Comparison of ENCODE assay signal across 8 cellular contexts in the genomic region with DNA sequence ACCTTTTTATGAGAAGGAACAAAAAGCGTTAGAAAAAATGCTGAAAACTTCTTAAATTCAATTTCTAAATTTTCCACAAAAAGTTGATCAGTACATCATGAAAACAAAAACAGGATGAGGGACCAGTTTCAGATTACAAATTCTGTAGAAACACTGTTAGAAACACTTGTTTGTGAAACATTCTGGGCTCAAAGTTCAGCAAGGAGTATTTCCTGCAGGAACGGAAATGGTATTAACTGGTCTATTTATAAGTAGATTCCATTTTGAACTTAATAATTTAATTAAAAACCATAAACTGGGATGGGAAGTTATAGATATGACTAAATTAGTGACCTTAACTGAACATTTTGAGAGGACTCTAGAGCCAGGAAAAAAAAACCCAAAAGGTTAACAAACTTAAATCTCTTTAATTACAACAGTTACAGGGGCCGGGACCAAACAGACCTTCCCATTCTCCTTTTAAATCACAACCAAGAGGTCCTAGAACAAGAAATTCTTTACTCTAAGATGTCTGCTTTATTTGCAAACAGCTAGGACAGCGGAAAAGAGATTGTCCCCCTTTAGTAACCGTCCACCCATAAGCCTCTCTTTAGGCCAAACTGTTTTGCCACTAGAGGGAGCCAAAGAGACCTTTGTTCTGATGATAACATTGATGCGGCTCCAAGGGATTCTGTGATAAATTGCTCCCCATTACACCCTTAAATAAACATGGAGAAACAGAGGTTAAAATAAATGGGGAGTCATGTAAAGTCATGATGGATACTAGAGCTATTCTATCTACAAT.
DNase-seq lines count a peak whose midpoint lies in the region; ATAC-seq and TF ChIP-seq lines count a peak whose summit lies in the region.

No MANE protein-coding gene starts in this region.

- CTCF ChIA-PET in A673 (lab: Charles Lee), result no interaction called here

- TF ChIP-seq CTCF in A673 (conservative IDR thresholded peaks at IDR 0.05; ENCODE audit: low read depth, low read length), result peak; percentile 88
- peak; percentile 78 for TF ChIP-seq CTCF in fibroblast of villous mesenchyme (IDR thresholded peaks at IDR 0.05; ENCODE audit: insufficient read depth, low read depth, low read length)
- no peak for TF ChIP-seq CTCF in coronary artery (IDR thresholded peaks at IDR 0.05)

- no TSS peak for BruUV-seq in A673 (replicated peaks; lab: Mats Ljungman, UMichigan)

- H3K9me3 ChIP-seq in A673 (ENCODE audit: low read depth, low read length, poor library complexity, severe bottlenecking), result no peaks in the 10 kb centered on the region

- H3K27ac ChIP-seq in A673 (ENCODE audit: low read depth, low read length, poor library complexity, severe bottlenecking) (no peak overlapping the region), coronary artery (no peak overlapping the region)

- in situ Hi-C loops in SK-MEL-5 (cut with HindIII; ENCODE audit: low pct_unique_long_range_greater_than_20kb, low sequenced_read_pairs), result no loop called here

- no peaks in the 10 kb centered on the region for H3K27me3 ChIP-seq in A673 (replicated peaks; ENCODE audit: insufficient read depth, low read depth, low read length, poor library complexity)

- POLR2A ChIA-PET in A673 (lab: Charles Lee; ENCODE audit: low non-redundant PET), result no interaction called here

- H3K4me1 ChIP-seq in A673 (ENCODE audit: insufficient read depth, low read length, poor library complexity, severe bottlenecking), result no peaks in the 10 kb centered on the region

- intact Hi-C loops in A673 (cut with micrococcal nuclease; ENCODE audit: unreplicated experiment), result loop anchor here (1.0 kb wide), 1 partner anchor 65 kb away; no protein-coding TSS in a partner anchor

- no peaks in the 10 kb centered on the region for H3K36me3 ChIP-seq in A673 (ENCODE audit: insufficient read depth, low read length, poor library complexity, severe bottlenecking)

- peak; percentile 63 for DNase-seq in A673 (ENCODE audit: low spot score)
- peak; percentile 19 for DNase-seq in D341Med (ENCODE audit: low spot score)
- peak; percentile 80 for DNase-seq in SK-MEL-5 (ENCODE audit: low read depth, low spot score)
- peak; percentile 16 for DNase-seq in fibroblast of villous mesenchyme (ENCODE audit: low read depth)
- DNase-seq in stimulated activated naive CD8-positive, alpha-beta T cell treated with anti-CD3 and anti-CD28 coated beads, Interleukin-15, Interleukin-2, amounts not matched to agents 100 U/mL and 50 U/mL, for 24 hours, result peak; percentile 28
- DNase-seq in central memory CD4-positive, alpha-beta T cell, result no peak
- no peak for DNase-seq in coronary artery (ENCODE audit: low spot score)

- H3K4me3 ChIP-seq in A673 (ENCODE audit: low read depth, low read length, poor library complexity, severe bottlenecking) (no peak overlapping the region), fibroblast of villous mesenchyme (ENCODE audit: low read depth, low read length) (no peak overlapping the region), coronary artery (no peak overlapping the region)

- ATAC-seq in HG02885 (IDR thresholded peaks at IDR 0.05; ENCODE audit: poor library complexity, unreplicated experiment), result peak; percentile 92
- no peak for ATAC-seq in stimulated activated naive CD8-positive, alpha-beta T cell treated with anti-CD3 and anti-CD28 coated beads, Interleukin-15, Interleukin-2, amounts not matched to agents 100 U/mL and 50 U/mL, for 24 hours

Comparison
In these comparisons a context has a peak if more than half of its experiments do, and no peak if none do; other contexts are left out.
1. DNase-seq: peak in A673 (single experiment), D341Med (single experiment), SK-MEL-5 (single experiment), fibroblast of villous mesenchyme (single experiment) and stimulated activated naive CD8-positive, alpha-beta T cell treated with anti-CD3 and anti-CD28 coated beads, Interleukin-15, Interleukin-2, amounts not matched to agents 100 U/mL and 50 U/mL, for 24 hours (single experiment); none in central memory CD4-positive, alpha-beta T cell (single experiment) and coronary artery (single experiment).